Comparison of ENCODE assay signal across 19 cellular contexts in genomic region chr1:208980590-208980989, GRCh38.
DNase-seq lines count a peak whose midpoint lies in the region; ATAC-seq, FAIRE-seq and TF ChIP-seq lines count a peak whose summit lies in the region.
"Had no signal": no experiment of that assay in that cellular context is flagged by ENCODE, and none has a peak within 500 bp of the region (broad histone marks: within the 10 kb centered on the region; RNA-seq: fewer than 3 reads in every experiment).

No MANE protein-coding gene starts in this region.

- no peaks in the 10 kb centered on the region for H3K4me1 Mint-ChIP-seq in activated T-cell treated with anti-CD3 and anti-CD28 coated beads, Interleukin-2, amount 50 U/mL, for 72 hours (ENCODE audit: low read depth)
- no peaks in the 10 kb centered on the region for H3K4me1 Mint-ChIP-seq in nephron progenitor cell

- ATAC-seq in activated T-cell treated with anti-CD3 and anti-CD28 coated beads, Interleukin-2, amount 50 U/mL, for 72 hours (replicated peaks in 1 of 2): no peak
- ATAC-seq: GM12878, K562 had no signal

- H3K9me3 Mint-ChIP-seq in activated T-cell treated with anti-CD3 and anti-CD28 coated beads, Interleukin-2, amount 50 U/mL, for 72 hours: no peaks in the 10 kb centered on the region
- peaks cover 5% of the 10 kb centered on the region for H3K9me3 Mint-ChIP-seq in nephron progenitor cell

- no peak overlapping the region for H3K4me3 ChIP-seq in bronchial epithelial cell (ENCODE audit: low read depth, low read length)
- no peak overlapping the region for H3K4me3 ChIP-seq in fibroblast of pulmonary artery (replicated peaks; ENCODE audit: low read depth, low read length)
- H3K4me3 ChIP-seq: BLaER1 treated with 17β-estradiol and CSF1 and Interleukin-3, amounts not matched to agents 10 nM and 100 nM; GM12878; GM23248; K562 had no signal

- peaks cover 13% of the 10 kb centered on the region for H3K27me3 Mint-ChIP-seq in activated T-cell treated with anti-CD3 and anti-CD28 coated beads, Interleukin-2, amount 50 U/mL, for 72 hours (ENCODE audit: low read depth)
- no peaks in the 10 kb centered on the region for H3K27me3 Mint-ChIP-seq in nephron progenitor cell (ENCODE audit: low read depth, poor library complexity)

- no peaks in the 10 kb centered on the region for H3K36me3 Mint-ChIP-seq in activated T-cell treated with anti-CD3 and anti-CD28 coated beads, Interleukin-2, amount 50 U/mL, for 72 hours (ENCODE audit: insufficient read depth in 2 of 2)
- H3K36me3 Mint-ChIP-seq in nephron progenitor cell (ENCODE audit: low read depth): no peaks in the 10 kb centered on the region

- peak; percentile 31 for DNase-seq in A172 (ENCODE audit: low spot score)
- DNase-seq in NCI-H446 treated with DMSO at 0.1 percent for 48 hours (lab: John Stamatoyannopoulos, UW): peak; percentile 92
- peak; percentile 79 for DNase-seq in bronchial epithelial cell (ENCODE audit: low read depth)
- DNase-seq in fibroblast of pulmonary artery (ENCODE audit: low read depth): peak; percentile 41
- DNase-seq in ACHN: no peak
- DNase-seq in activated T-cell treated with anti-CD3 and anti-CD28 coated beads, Interleukin-2, amount 50 U/mL, for 72 hours: no peak
- no peak for DNase-seq in AG08395 (ENCODE audit: low spot score)
- no peak for DNase-seq in nephron progenitor cell
- DNase-seq: 8988T, DMS 273 treated with DMSO at 0.1 percent for 48 hours, GDM1, GM23248, NCI-H1092, NCI-H2081 treated with DMSO at 0.1 percent for 48 hours, NCI-H526 treated with DMSO at 0.1 percent for 48 hours had no signal

- no peaks in the 10 kb centered on the region for H3K36me3 ChIP-seq in bronchial epithelial cell (ENCODE audit: control insufficient read depth, insufficient read depth, low read length)
- H3K36me3 ChIP-seq: BLaER1 treated with 17β-estradiol and CSF1 and Interleukin-3, amounts not matched to agents 10 nM and 100 nM had no signal

- TF ChIP-seq CTCF in bronchial epithelial cell (IDR thresholded peaks at IDR 0.05; ENCODE audit: insufficient read depth, low read length, severe bottlenecking) (no peak), fibroblast of pulmonary artery (IDR thresholded peaks at IDR 0.05; ENCODE audit: low read length, missing control alignments) (no peak), nephron progenitor cell (IDR thresholded peaks at IDR 0.05) (no peak)

- no peak overlapping the region for H3K4me3 Mint-ChIP-seq in activated T-cell treated with anti-CD3 and anti-CD28 coated beads, Interleukin-2, amount 50 U/mL, for 72 hours
- no peak overlapping the region for H3K4me3 Mint-ChIP-seq in nephron progenitor cell

- no peak for FAIRE-seq in bronchial epithelial cell (lab: Jason Lieb, UNC)
- FAIRE-seq: GM12878, GM18507, K562 had no signal

- in situ Hi-C loops in ACHN (cut with HindIII; ENCODE audit: low pct_ligation_motif_present, low pct_unique_long_range_greater_than_20kb, low sequenced_read_pairs): no loop called here

- H3K27me3 ChIP-seq in bronchial epithelial cell (ENCODE audit: control insufficient read depth, insufficient read depth, low read length): no peaks in the 10 kb centered on the region
- H3K27me3 ChIP-seq: BLaER1 treated with 17β-estradiol and CSF1 and Interleukin-3, amounts not matched to agents 10 nM and 100 nM had no signal

- no peak overlapping the region for H3K27ac Mint-ChIP-seq in activated T-cell treated with anti-CD3 and anti-CD28 coated beads, Interleukin-2, amount 50 U/mL, for 72 hours
- H3K27ac Mint-ChIP-seq in nephron progenitor cell: no peak overlapping the region

Comparison
In these comparisons a context has a peak if more than half of its experiments do, and no peak if none do; other contexts are left out.
1. DNase-seq: peak in A172 (single experiment), NCI-H446 treated with DMSO at 0.1 percent for 48 hours (single experiment), bronchial epithelial cell (single experiment) and fibroblast of pulmonary artery (single experiment); none in ACHN (single experiment), activated T-cell treated with anti-CD3 and anti-CD28 coated beads, Interleukin-2, amount 50 U/mL, for 72 hours (0 of 2), AG08395 (single experiment) and nephron progenitor cell (single experiment).